Comparison of ENCODE assay signal across 12 cellular contexts in genomic region chr9:134185536-134186011, GRCh38. TPM values are rescaled to one million over a fixed set of nuclear protein-coding genes. Genes with fewer than 3 reads are reported as not detected.
A peak's percentile ranks its signal among the peaks of the same experiment; 100 is the strongest.
DNase-seq lines count a peak whose midpoint lies in the region; ATAC-seq and TF ChIP-seq lines count a peak whose summit lies in the region.
"Had no signal": no experiment of that assay in that cellular context is flagged by ENCODE, and none has a peak within 500 bp of the region (broad histone marks: within the 10 kb centered on the region; RNA-seq: fewer than 3 reads in every experiment).

No MANE protein-coding gene starts in this region.

- 0 out of 2 replicates have a peak, but pooled peaks cover 3% of the 10 kb centered on the region for H3K79me2 ChIP-seq in OCI-LY3 (ENCODE audit: low read length)

- no peaks in the 10 kb centered on the region for H3K27me3 Mint-ChIP-seq in activated CD4-positive, alpha-beta T cell treated with anti-CD3 and anti-CD28 coated beads, Interleukin-2, amount 10 ng/mL, durations not matched to agents 24 days and 14 days
- H3K27me3 Mint-ChIP-seq in brain (peaks cover 7% of the 10 kb centered on the region), HFFc6 (ENCODE audit: insufficient read depth) (peaks cover 20% of the 10 kb centered on the region)

- H3K4me1 ChIP-seq in OCI-LY3 (ENCODE audit: low read length) (peaks cover 44% of the 10 kb centered on the region), sigmoid colon (peaks cover 0 to 16% (median 14%) of the 10 kb centered on the region in 4 donors)

- TF ChIP-seq CTCF in OCI-LY3 (IDR thresholded peaks at IDR 0.05; ENCODE audit: low read depth, low read length), result no peak
- TF ChIP-seq CTCF in brain (conservative IDR thresholded peaks at IDR 0.05), result no peak
- TF ChIP-seq CTCF in sigmoid colon (IDR thresholded peaks at IDR 0.05), result no peak
- no peak for TF ChIP-seq CTCF in HFFc6 (IDR thresholded peaks at IDR 0.05)

- H3K4me2 ChIP-seq in OCI-LY3 (ENCODE audit: low read length), result peak overlapping the region; percentile 55

- peaks cover 13% of the 10 kb centered on the region for H3K4me1 Mint-ChIP-seq in activated CD4-positive, alpha-beta T cell treated with anti-CD3 and anti-CD28 coated beads, Interleukin-2, amount 10 ng/mL, durations not matched to agents 24 days and 14 days
- H3K4me1 Mint-ChIP-seq in brain, result peaks cover 47% of the 10 kb centered on the region
- no peaks in the 10 kb centered on the region for H3K4me1 Mint-ChIP-seq in HFFc6 (ENCODE audit: low read depth)

- H3K36me3 ChIP-seq in OCI-LY3 (replicated peaks; ENCODE audit: low read depth, low read length), result no peaks in the 10 kb centered on the region
- no peaks in the 10 kb centered on the region for H3K36me3 ChIP-seq in sigmoid colon
- H3K36me3 ChIP-seq: neutrophil, uterus had no signal

- H3K27ac ChIP-seq in OCI-LY3 (ENCODE audit: low read length) (peak overlapping the region; percentile 89), sigmoid colon (no peak overlapping the region)
- H3K27ac ChIP-seq: neutrophil, uterus had no signal

- 15 to 31% methylated on average over 8 of the region's 8 CpGs for WGBS in sigmoid colon, 2 donors

- ATAC-seq in GM18867 (IDR thresholded peaks at IDR 0.05; ENCODE audit: unreplicated experiment), result no peak
- no peak for ATAC-seq in HG02798 (IDR thresholded peaks at IDR 0.05; ENCODE audit: poor library complexity, unreplicated experiment)

- H3K4me3 Mint-ChIP-seq in activated CD4-positive, alpha-beta T cell treated with anti-CD3 and anti-CD28 coated beads, Interleukin-2, amount 10 ng/mL, durations not matched to agents 24 days and 14 days, result no peak overlapping the region
- H3K4me3 Mint-ChIP-seq in brain (no peak overlapping the region), HFFc6 (no peak overlapping the region)

- TF ChIP-seq POLR2A in sigmoid colon (IDR thresholded peaks at IDR 0.05), result no peak

- intact Hi-C loops in activated CD4-positive, alpha-beta T cell treated with anti-CD3 and anti-CD28 coated beads, Interleukin-2, amount 10 ng/mL, durations not matched to agents 24 days and 14 days (cut with micrococcal nuclease), result no loop called here
- intact Hi-C loops in sigmoid colon (cut with DNase I), result no loop called here

- peaks cover 8% of the 10 kb centered on the region for H3K9me3 Mint-ChIP-seq in activated CD4-positive, alpha-beta T cell treated with anti-CD3 and anti-CD28 coated beads, Interleukin-2, amount 10 ng/mL, durations not matched to agents 24 days and 14 days
- peaks cover 0 to 4% (median 0%) of the 10 kb centered on the region in 5 experiments for H3K9me3 Mint-ChIP-seq in brain
- peaks cover 8% of the 10 kb centered on the region for H3K9me3 Mint-ChIP-seq in HFFc6

- H4K20me1 ChIP-seq in OCI-LY3 (ENCODE audit: insufficient read depth, low read length), result no peaks in the 10 kb centered on the region

- H3K9me3 ChIP-seq in OCI-LY3 (ENCODE audit: insufficient read depth, low read length) (no peaks in the 10 kb centered on the region), sigmoid colon (no peaks in the 10 kb centered on the region)
- H3K9me3 ChIP-seq: neutrophil, uterus had no signal

- no peak for TF ChIP-seq EP300 in sigmoid colon (IDR thresholded peaks at IDR 0.05)

- DNase-seq in activated CD4-positive, alpha-beta T cell treated with anti-CD3 and anti-CD28 coated beads, Interleukin-2, amount 50 U/mL, for 48 hours, result peak; percentile 12 to 31
- DNase-seq in activated CD4-positive, alpha-beta T cell treated with anti-CD3 and anti-CD28 coated beads, Interleukin-2, amount 10 ng/mL, durations not matched to agents 24 days and 14 days, result no peak
- DNase-seq in sigmoid colon (peak; percentile 42), HFFc6 (no peak)
- DNase-seq: uterus had no signal

- H3K27me3 ChIP-seq in OCI-LY3 (ENCODE audit: low read depth, low read length), result no peaks in the 10 kb centered on the region; the same call in 1 of the 2 replicates
- H3K27me3 ChIP-seq in sigmoid colon, result no peaks in the 10 kb centered on the region
- H3K27me3 ChIP-seq: uterus had no signal

- no peaks in the 10 kb centered on the region for H3K36me3 Mint-ChIP-seq in activated CD4-positive, alpha-beta T cell treated with anti-CD3 and anti-CD28 coated beads, Interleukin-2, amount 10 ng/mL, durations not matched to agents 24 days and 14 days (ENCODE audit: low read depth)
- no peaks in the 10 kb centered on the region for H3K36me3 Mint-ChIP-seq in brain
- H3K36me3 Mint-ChIP-seq in HFFc6 (ENCODE audit: low read depth), result no peaks in the 10 kb centered on the region

- no peak overlapping the region for H3K27ac Mint-ChIP-seq in activated CD4-positive, alpha-beta T cell treated with anti-CD3 and anti-CD28 coated beads, Interleukin-2, amount 10 ng/mL, durations not matched to agents 24 days and 14 days
- H3K27ac Mint-ChIP-seq in brain (peak overlapping the region; percentile 19 to 87 (median 63)), HFFc6 (no peak overlapping the region)

- no peak overlapping the region for H2AFZ ChIP-seq in OCI-LY3 (ENCODE audit: low read depth, low read length)

- H3K9ac ChIP-seq in OCI-LY3 (ENCODE audit: low read length), result peak overlapping the region; percentile 47; the same call in 1 of the 2 replicates

- H3K4me3 ChIP-seq in OCI-LY3 (ENCODE audit: low read length) (no peak overlapping the region), sigmoid colon (no peak overlapping the region)
- H3K4me3 ChIP-seq: K562, uterus had no signal

RNA-seq across cellular contexts. Expression of gene RNU6ATAC, which starts 21.2 kb away (rescaled TPM):
- total RNA-seq in activated CD4-positive, alpha-beta T cell treated with anti-CD3 and anti-CD28 coated beads, Interleukin-2, amount 10 ng/mL, durations not matched to agents 24 days and 14 days, result 16.3 and 40.4 TPM in 2 replicates
- polyA plus RNA-seq in brain (ENCODE audit: insufficient read depth, low read depth, low replicate concordance) (not detected), sigmoid colon (not detected)
- not detected for total RNA-seq in sigmoid colon
- 100 to 1,000 TPM in 4 of 6 experiments, 10 to 100 TPM in 2; 23.5 to 228 (median 130) TPM for total RNA-seq in HFFc6 (2021; fragmentation: NEBNext Ultra II Directional; extraction: Animal tissue kit (Norgen Biotek cat#: 25700))
- polyA plus RNA-seq: adipose tissue, K562 had no signal

RNA-seq across cellular contexts. Expression of gene WDR5, which starts 49.7 kb away (rescaled TPM):
- 71.2 TPM in 2 replicates for total RNA-seq in activated CD4-positive, alpha-beta T cell treated with anti-CD3 and anti-CD28 coated beads, Interleukin-2, amount 10 ng/mL, durations not matched to agents 24 days and 14 days
- polyA plus RNA-seq in brain (ENCODE audit: insufficient read depth, low read depth, low replicate concordance), result 48.9 TPM
- total RNA-seq in sigmoid colon, result 10 to 100 TPM; 13.6 to 18.3 (median 15.0) TPM
- polyA plus RNA-seq in sigmoid colon, result 10 to 100 TPM; 10.8 to 33.6 (median 11.6) TPM
- total RNA-seq in HFFc6 (2021; fragmentation: NEBNext Ultra II Directional; extraction: Animal tissue kit (Norgen Biotek cat#: 25700)), result 10 to 100 TPM; 24.6 to 31.1 (median 26.8) TPM

Comparison
In these comparisons a context has a peak if more than half of its experiments do, and no peak if none do; other contexts are left out.
1. DNase-seq: peak in activated CD4-positive, alpha-beta T cell treated with anti-CD3 and anti-CD28 coated beads, Interleukin-2, amount 50 U/mL, for 48 hours (2 of 2) and sigmoid colon (single experiment); none in activated CD4-positive, alpha-beta T cell treated with anti-CD3 and anti-CD28 coated beads, Interleukin-2, amount 10 ng/mL, durations not matched to agents 24 days and 14 days (single experiment) and HFFc6 (single experiment).
2. H3K27ac Mint-ChIP-seq: peak in brain (5 of 5); none in activated CD4-positive, alpha-beta T cell treated with anti-CD3 and anti-CD28 coated beads, Interleukin-2, amount 10 ng/mL, durations not matched to agents 24 days and 14 days (single experiment) and HFFc6 (single experiment).
3. RNA of gene RNU6ATAC, which starts 21.2 kb away (total RNA-seq): 23.5 to 228 TPM in HFFc6 and 16.3 to 40.4 TPM in activated CD4-positive, alpha-beta T cell treated with anti-CD3 and anti-CD28 coated beads, Interleukin-2, amount 10 ng/mL, durations not matched to agents 24 days and 14 days; not detected in sigmoid colon; every median in the first group is over 10 times any median in the second.